10 cellular contexts compared by ENCODE assay signal in genomic region chr20:2373098-2373497, GRCh38. TPM values are rescaled to one million over a fixed set of nuclear protein-coding genes. Genes with fewer than 3 reads are reported as not detected.
"Had no signal": no experiment of that assay in that cellular context is flagged by ENCODE, and none has a peak within 500 bp of the region (broad histone marks: within the 10 kb centered on the region; RNA-seq: fewer than 3 reads in every experiment).

No MANE protein-coding gene starts in this region.

- H3K4me2 ChIP-seq: KMS-11 had no signal

- H3K4me3 ChIP-seq: K562 had no signal

- DNase-seq: Karpas-422, KBM-7, KG1 had no signal

- H3K4me3 Mint-ChIP-seq: IgD-negative memory B cell had no signal

- H3K9ac ChIP-seq: KMS-11 had no signal

- ATAC-seq: K562 had no signal

- FAIRE-seq: HTR-8/SVneo, K562 had no signal

- H3K27ac Mint-ChIP-seq: IgD-negative memory B cell had no signal

- H3K27ac ChIP-seq: HL-60, KMS-11 had no signal

- H3K4me1 Mint-ChIP-seq: IgD-negative memory B cell had no signal

RNA-seq across cellular contexts. Expression of gene TGM6, which starts 7.6 kb away (rescaled TPM):
- total RNA-seq: HT-29, HT1080, K562 had no signal
- polyA plus RNA-seq: IgD-negative memory B cell, K562 had no signal
